Comparison of ENCODE assay signal across 21 cellular contexts in the genomic region with DNA sequence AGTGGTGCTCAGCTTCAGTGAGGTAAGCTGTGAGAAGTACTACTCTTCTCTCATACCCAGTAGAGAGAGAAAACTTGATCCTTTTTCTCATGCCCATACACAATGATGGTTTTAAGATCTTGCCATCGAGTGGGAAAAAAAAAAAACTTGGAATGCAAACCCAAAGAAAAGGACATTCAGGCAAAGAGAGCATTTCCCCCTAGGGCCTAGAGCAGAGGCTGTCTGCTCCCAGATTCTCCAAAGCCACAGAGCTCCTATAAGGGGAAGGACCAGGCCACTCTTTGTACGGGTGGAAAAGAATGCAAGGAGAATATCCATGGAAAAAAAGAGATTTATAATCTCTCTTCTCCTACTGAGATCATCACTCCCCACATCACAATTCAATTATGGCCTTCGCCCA. TPM values are rescaled to one million over a fixed set of nuclear protein-coding genes. Genes with fewer than 3 reads are reported as not detected.
DNase-seq lines count a peak whose midpoint lies in the region; ATAC-seq and TF ChIP-seq lines count a peak whose summit lies in the region.
"Had no signal": no experiment of that assay in that cellular context is flagged by ENCODE, and none has a peak within 500 bp of the region (broad histone marks: within the 10 kb centered on the region; RNA-seq: fewer than 3 reads in every experiment).

No MANE protein-coding gene starts in this region.

- no peak for ATAC-seq in GM23338
- no peak for ATAC-seq in upper lobe of right lung
- ATAC-seq in HG02798 (IDR thresholded peaks at IDR 0.05; ENCODE audit: poor library complexity, unreplicated experiment) = no peak
- ATAC-seq in HG03025 (IDR thresholded peaks at IDR 0.05; ENCODE audit: low FRiP score, unreplicated experiment) = no peak
- ATAC-seq: HCT116 had no signal

- H3K27me3 Mint-ChIP-seq in GM23338 (ENCODE audit: insufficient read depth, low read depth, poor library complexity) (peaks cover 1% of the 10 kb centered on the region), neural progenitor cell (ENCODE audit: insufficient read depth, low read depth) (no peaks in the 10 kb centered on the region)

- DNase-seq in cardiac muscle cell (ENCODE audit: low read depth in 1 of 2, low spot score in 1 of 2) = no peak
- no peak for DNase-seq in right atrium auricular region (ENCODE audit: low spot score)
- DNase-seq in GM23338 (ENCODE audit: low spot score) = no peak
- peak; percentile 24 for DNase-seq in epidermal melanocyte (ENCODE audit: insufficient read length, low spot score)
- no peak for DNase-seq in neural progenitor cell (ENCODE audit: low spot score)
- DNase-seq in upper lobe of right lung = no peak
- DNase-seq: C1 segment of cervical spinal cord; Caco-2; CD4-positive, alpha-beta memory T cell; DMS153; DMS79; EL; GF-D8; H9 had no signal

- peak overlapping the region; percentile 69; the same call in 1 of the 2 replicates for H3K27ac Mint-ChIP-seq in GM23338
- H3K27ac Mint-ChIP-seq in neural progenitor cell = no peak overlapping the region
- H3K27ac Mint-ChIP-seq: CD4-positive, alpha-beta memory T cell had no signal

- no peaks in the 10 kb centered on the region for H3K79me2 ChIP-seq in GM23338 (replicated peaks; ENCODE audit: insufficient read depth)
- H3K79me2 ChIP-seq in neural progenitor cell (ENCODE audit: low read depth) = no peaks in the 10 kb centered on the region

- H3K9me3 Mint-ChIP-seq in GM23338 = no peaks in the 10 kb centered on the region
- no peaks in the 10 kb centered on the region for H3K9me3 Mint-ChIP-seq in neural progenitor cell
- H3K9me3 Mint-ChIP-seq: CD4-positive, alpha-beta memory T cell; H9 had no signal

- H3K36me3 Mint-ChIP-seq in GM23338 (ENCODE audit: low read depth) (no peaks in the 10 kb centered on the region), neural progenitor cell (no peaks in the 10 kb centered on the region)
- H3K36me3 Mint-ChIP-seq: CD4-positive, alpha-beta memory T cell had no signal

- H3K4me3 ChIP-seq in cardiac muscle cell (no peak overlapping the region), right atrium auricular region (no peak overlapping the region), GM23338 (no peak overlapping the region), neural progenitor cell (no peak overlapping the region), upper lobe of right lung (no peak overlapping the region)

- TF ChIP-seq CTCF in cardiac muscle cell (IDR thresholded peaks at IDR 0.05; ENCODE audit: low read depth, low read length) (no peak), right atrium auricular region (IDR thresholded peaks at IDR 0.05) (no peak), GM23338 (conservative IDR thresholded peaks at IDR 0.05; ENCODE audit: low read depth in 2 of 2) (no peak), neural progenitor cell (IDR thresholded peaks at IDR 0.05) (no peak), upper lobe of right lung (IDR thresholded peaks at IDR 0.05) (no peak)

- H3K4me1 ChIP-seq in cardiac muscle cell (ENCODE audit: low read depth) (peaks cover 28% of the 10 kb centered on the region), right atrium auricular region (no peaks in the 10 kb centered on the region), GM23338 (ENCODE audit: insufficient read depth) (no peaks in the 10 kb centered on the region), neural progenitor cell (peaks cover 3% of the 10 kb centered on the region), upper lobe of right lung (no peaks in the 10 kb centered on the region)
- H3K4me1 ChIP-seq: Caco-2 had no signal

- H3K4me3 Mint-ChIP-seq in GM23338 = no peak overlapping the region
- no peak overlapping the region for H3K4me3 Mint-ChIP-seq in neural progenitor cell
- H3K4me3 Mint-ChIP-seq: CD4-positive, alpha-beta memory T cell; H9 had no signal

- H3K27me3 ChIP-seq in cardiac muscle cell (no peaks in the 10 kb centered on the region), right atrium auricular region (no peaks in the 10 kb centered on the region), GM23338 (ENCODE audit: insufficient read depth) (no peaks in the 10 kb centered on the region), neural progenitor cell (no peaks in the 10 kb centered on the region), upper lobe of right lung (no peaks in the 10 kb centered on the region)

- peak overlapping the region; percentile 47 for H3K27ac ChIP-seq in cardiac muscle cell
- H3K27ac ChIP-seq in right atrium auricular region = no peak overlapping the region
- H3K27ac ChIP-seq in GM23338 (ENCODE audit: low read depth) = no peak overlapping the region
- H3K27ac ChIP-seq in neural progenitor cell = no peak overlapping the region
- no peak overlapping the region for H3K27ac ChIP-seq in upper lobe of right lung

- H4K20me1 ChIP-seq in GM23338 (replicated peaks; ENCODE audit: insufficient read depth) = no peaks in the 10 kb centered on the region
- H4K20me1 ChIP-seq in neural progenitor cell (ENCODE audit: low read depth) = no peaks in the 10 kb centered on the region

- H3F3A ChIP-seq in GM23338 (replicated peaks; ENCODE audit: low read depth) (no peaks in the 10 kb centered on the region), neural progenitor cell (ENCODE audit: low read depth) (no peaks in the 10 kb centered on the region)

- H3K9ac ChIP-seq in neural progenitor cell = no peak overlapping the region

- H3K4me1 Mint-ChIP-seq in GM23338 (no peaks in the 10 kb centered on the region), neural progenitor cell (no peaks in the 10 kb centered on the region)
- H3K4me1 Mint-ChIP-seq: CD4-positive, alpha-beta memory T cell; H9 had no signal

- H3K4me2 ChIP-seq in GM23338 (no peak overlapping the region), neural progenitor cell (no peak overlapping the region)

- H3K36me3 ChIP-seq in cardiac muscle cell = no peaks in the 10 kb centered on the region
- H3K36me3 ChIP-seq in right atrium auricular region = no peaks in the 10 kb centered on the region
- no peaks in the 10 kb centered on the region for H3K36me3 ChIP-seq in GM23338 (ENCODE audit: insufficient read depth)
- H3K36me3 ChIP-seq in neural progenitor cell = no peaks in the 10 kb centered on the region
- H3K36me3 ChIP-seq in upper lobe of right lung = no peaks in the 10 kb centered on the region

- H3K9me2 ChIP-seq in GM23338 (ENCODE audit: insufficient read depth) = no peaks in the 10 kb centered on the region

- H2AFZ ChIP-seq in GM23338 (no peak overlapping the region), neural progenitor cell (replicated peaks) (peak overlapping the region; percentile 50)

- intact Hi-C loops in upper lobe of right lung (cut with DNase I) = no loop called here

- H3K9me3 ChIP-seq in cardiac muscle cell (ENCODE audit: low read depth) (no peaks in the 10 kb centered on the region), right atrium auricular region (peaks cover 0 to 4% of the 10 kb centered on the region in 2 donors), neural progenitor cell (ENCODE audit: low read depth) (peaks cover 4% of the 10 kb centered on the region), upper lobe of right lung (no peaks in the 10 kb centered on the region)

RNA-seq across cellular contexts. Expression of gene MROH9, which starts 34.9 kb away (rescaled TPM):
- not detected in 2 replicates for total RNA-seq in cardiac muscle cell
- not detected in 2 replicates for polyA plus RNA-seq in cardiac muscle cell
- total RNA-seq in right atrium auricular region = not detected
- total RNA-seq in GM23338 (2014; rRNA removed; shearing (Covaris generic)) = not detected in 2 replicates
- polyA plus RNA-seq in GM23338 (2016; fragmentation: Nextera tagmentation; extraction: Ambion mirVana) = 0.06 TPM in 1 of 2 replicates, not detected in the other
- not detected in 2 replicates for total RNA-seq in neural progenitor cell (ENCODE audit: low replicate concordance)
- not detected for total RNA-seq in upper lobe of right lung
- total RNA-seq: A172; A673; Caco-2; CD4-positive, alpha-beta memory T cell; G401; H4; H9 had no signal
- polyA plus RNA-seq: CD4-positive, alpha-beta memory T cell had no signal
